2 cellular contexts compared by ENCODE assay signal in the genomic region with DNA sequence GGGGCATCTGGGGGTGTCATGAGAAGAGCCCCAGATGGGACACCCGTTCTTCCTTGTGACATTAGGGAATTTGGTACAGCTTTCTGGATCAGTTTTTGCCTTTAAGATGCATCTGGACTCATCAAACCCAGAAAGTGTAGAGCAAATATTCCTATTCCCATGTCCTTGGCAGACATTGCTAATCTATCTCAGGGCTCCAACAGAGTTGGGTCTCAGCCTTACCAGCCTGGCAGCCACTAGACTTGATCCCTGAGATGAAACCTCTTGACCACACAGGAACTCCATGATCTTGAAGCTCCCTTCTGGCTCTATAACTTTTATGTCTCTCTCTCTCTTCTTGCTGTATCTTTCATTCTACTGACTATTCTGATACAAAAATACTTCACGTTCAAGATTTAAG.
TF ChIP-seq lines count a peak whose summit lies in the region.

No MANE protein-coding gene starts in this region.

TF ChIP-seq in IMR-90, 13 proteins besides CTCF, POLR2A, EP300 and RAD21:
- TF ChIP-seq RCOR1 (IDR thresholded peaks at IDR 0.05; ENCODE audit: insufficient replicate concordance, low read length) (no peak), NFE2L2 (IDR thresholded peaks at IDR 0.05; ENCODE audit: low read depth, low read length) (no peak)
- TF ChIP-seq, protein P1, sequence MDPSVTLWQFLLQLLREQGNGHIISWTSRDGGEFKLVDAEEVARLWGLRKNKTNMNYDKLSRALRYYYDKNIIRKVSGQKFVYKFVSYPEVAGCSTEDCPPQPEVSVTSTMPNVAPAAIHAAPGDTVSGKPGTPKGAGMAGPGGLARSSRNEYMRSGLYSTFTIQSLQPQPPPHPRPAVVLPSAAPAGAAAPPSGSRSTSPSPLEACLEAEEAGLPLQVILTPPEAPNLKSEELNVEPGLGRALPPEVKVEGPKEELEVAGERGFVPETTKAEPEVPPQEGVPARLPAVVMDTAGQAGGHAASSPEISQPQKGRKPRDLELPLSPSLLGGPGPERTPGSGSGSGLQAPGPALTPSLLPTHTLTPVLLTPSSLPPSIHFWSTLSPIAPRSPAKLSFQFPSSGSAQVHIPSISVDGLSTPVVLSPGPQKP (IDR thresholded peaks at IDR 0.05; ENCODE audit: borderline replicate concordance, low read depth, low read length) = no peak
- TF ChIP-seq, protein P2, sequence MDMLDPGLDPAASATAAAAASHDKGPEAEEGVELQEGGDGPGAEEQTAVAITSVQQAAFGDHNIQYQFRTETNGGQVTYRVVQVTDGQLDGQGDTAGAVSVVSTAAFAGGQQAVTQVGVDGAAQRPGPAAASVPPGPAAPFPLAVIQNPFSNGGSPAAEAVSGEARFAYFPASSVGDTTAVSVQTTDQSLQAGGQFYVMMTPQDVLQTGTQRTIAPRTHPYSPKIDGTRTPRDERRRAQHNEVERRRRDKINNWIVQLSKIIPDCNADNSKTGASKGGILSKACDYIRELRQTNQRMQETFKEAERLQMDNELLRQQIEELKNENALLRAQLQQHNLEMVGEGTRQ (IDR thresholded peaks at IDR 0.05; ENCODE audit: low read depth, low read length) = no peak

TF ChIP-seq in liver, 16 proteins besides CTCF, POLR2A, EP300 and RAD21:
- TF ChIP-seq TAF1 (conservative IDR thresholded peaks at IDR 0.05) = no peak
- TF ChIP-seq SP1 (IDR thresholded peaks at IDR 0.05) = no peak
- no peak for TF ChIP-seq GABPA (IDR thresholded peaks at IDR 0.05 in 1 of 2, conservative IDR thresholded peaks at IDR 0.05 in 1 of 2)
- TF ChIP-seq, protein P3, sequence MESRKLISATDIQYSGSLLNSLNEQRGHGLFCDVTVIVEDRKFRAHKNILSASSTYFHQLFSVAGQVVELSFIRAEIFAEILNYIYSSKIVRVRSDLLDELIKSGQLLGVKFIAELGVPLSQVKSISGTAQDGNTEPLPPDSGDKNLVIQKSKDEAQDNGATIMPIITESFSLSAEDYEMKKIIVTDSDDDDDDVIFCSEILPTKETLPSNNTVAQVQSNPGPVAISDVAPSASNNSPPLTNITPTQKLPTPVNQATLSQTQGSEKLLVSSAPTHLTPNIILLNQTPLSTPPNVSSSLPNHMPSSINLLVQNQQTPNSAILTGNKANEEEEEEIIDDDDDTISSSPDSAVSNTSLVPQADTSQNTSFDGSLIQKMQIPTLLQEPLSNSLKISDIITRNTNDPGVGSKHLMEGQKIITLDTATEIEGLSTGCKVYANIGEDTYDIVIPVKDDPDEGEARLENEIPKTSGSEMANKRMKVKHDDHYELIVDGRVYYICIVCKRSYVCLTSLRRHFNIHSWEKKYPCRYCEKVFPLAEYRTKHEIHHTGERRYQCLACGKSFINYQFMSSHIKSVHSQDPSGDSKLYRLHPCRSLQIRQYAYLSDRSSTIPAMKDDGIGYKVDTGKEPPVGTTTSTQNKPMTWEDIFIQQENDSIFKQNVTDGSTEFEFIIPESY (IDR thresholded peaks at IDR 0.05) = no peak
- no peak for TF ChIP-seq JUND (IDR thresholded peaks at IDR 0.05)
- TF ChIP-seq, protein P4, sequence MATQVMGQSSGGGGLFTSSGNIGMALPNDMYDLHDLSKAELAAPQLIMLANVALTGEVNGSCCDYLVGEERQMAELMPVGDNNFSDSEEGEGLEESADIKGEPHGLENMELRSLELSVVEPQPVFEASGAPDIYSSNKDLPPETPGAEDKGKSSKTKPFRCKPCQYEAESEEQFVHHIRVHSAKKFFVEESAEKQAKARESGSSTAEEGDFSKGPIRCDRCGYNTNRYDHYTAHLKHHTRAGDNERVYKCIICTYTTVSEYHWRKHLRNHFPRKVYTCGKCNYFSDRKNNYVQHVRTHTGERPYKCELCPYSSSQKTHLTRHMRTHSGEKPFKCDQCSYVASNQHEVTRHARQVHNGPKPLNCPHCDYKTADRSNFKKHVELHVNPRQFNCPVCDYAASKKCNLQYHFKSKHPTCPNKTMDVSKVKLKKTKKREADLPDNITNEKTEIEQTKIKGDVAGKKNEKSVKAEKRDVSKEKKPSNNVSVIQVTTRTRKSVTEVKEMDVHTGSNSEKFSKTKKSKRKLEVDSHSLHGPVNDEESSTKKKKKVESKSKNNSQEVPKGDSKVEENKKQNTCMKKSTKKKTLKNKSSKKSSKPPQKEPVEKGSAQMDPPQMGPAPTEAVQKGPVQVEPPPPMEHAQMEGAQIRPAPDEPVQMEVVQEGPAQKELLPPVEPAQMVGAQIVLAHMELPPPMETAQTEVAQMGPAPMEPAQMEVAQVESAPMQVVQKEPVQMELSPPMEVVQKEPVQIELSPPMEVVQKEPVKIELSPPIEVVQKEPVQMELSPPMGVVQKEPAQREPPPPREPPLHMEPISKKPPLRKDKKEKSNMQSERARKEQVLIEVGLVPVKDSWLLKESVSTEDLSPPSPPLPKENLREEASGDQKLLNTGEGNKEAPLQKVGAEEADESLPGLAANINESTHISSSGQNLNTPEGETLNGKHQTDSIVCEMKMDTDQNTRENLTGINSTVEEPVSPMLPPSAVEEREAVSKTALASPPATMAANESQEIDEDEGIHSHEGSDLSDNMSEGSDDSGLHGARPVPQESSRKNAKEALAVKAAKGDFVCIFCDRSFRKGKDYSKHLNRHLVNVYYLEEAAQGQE (IDR thresholded peaks at IDR 0.05) = no peak
- TF ChIP-seq, protein P5, sequence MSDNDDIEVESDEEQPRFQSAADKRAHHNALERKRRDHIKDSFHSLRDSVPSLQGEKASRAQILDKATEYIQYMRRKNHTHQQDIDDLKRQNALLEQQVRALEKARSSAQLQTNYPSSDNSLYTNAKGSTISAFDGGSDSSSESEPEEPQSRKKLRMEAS (IDR thresholded peaks at IDR 0.05) = no peak
- no peak for TF ChIP-seq NR2F2 (IDR thresholded peaks at IDR 0.05)
- no peak for TF ChIP-seq FOXA1 (IDR thresholded peaks at IDR 0.05)
- TF ChIP-seq EGR1 (IDR thresholded peaks at IDR 0.05; ENCODE audit: low read depth in 2 of 2) = no peak
- TF ChIP-seq FOXA2 (IDR thresholded peaks at IDR 0.05) = no peak
- no peak for TF ChIP-seq RXRA (IDR thresholded peaks at IDR 0.05)
- no peak for TF ChIP-seq HNF4G (IDR thresholded peaks at IDR 0.05)
- TF ChIP-seq YY1 (IDR thresholded peaks at IDR 0.05) = no peak
- TF ChIP-seq HNF4A (conservative IDR thresholded peaks at IDR 0.05) = no peak
- TF ChIP-seq, protein P6, sequence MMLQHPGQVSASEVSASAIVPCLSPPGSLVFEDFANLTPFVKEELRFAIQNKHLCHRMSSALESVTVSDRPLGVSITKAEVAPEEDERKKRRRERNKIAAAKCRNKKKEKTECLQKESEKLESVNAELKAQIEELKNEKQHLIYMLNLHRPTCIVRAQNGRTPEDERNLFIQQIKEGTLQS (IDR thresholded peaks at IDR 0.05) = no peak
